18 cellular contexts compared by ENCODE assay signal in the genomic region with DNA sequence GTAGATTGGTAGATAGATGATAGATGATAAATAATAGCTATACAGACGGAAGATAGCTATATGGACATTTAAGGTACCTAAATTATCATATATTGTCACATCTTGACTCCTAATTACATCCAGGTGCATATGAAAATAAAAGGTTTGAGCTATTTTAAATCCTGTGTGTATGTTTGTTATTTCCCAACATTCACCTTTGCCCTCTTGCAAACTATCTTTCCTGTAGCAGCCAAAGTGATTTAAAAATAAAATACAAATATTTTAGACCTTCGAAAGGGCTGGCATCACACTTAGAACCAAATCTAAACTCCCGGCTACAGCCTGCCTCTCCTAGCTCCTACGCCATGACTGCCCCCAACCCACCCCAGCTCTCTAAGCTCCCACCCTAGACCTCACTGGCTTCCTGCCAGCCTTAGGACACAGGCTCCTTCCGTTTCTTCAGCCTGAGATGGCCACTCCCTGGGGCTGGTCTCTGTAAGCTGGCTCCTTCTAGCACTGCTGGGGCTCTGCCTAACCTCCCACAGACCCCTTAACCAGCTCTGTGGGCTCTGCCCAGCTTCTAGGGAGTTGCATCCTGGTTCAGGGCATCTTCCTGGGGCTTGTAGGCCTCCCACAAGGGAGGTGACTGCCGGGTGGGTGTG.
DNase-seq lines count a peak whose midpoint lies in the region; ATAC-seq and TF ChIP-seq lines count a peak whose summit lies in the region.
"Had no signal": no experiment of that assay in that cellular context is flagged by ENCODE, and none has a peak within 500 bp of the region (broad histone marks: within the 10 kb centered on the region; RNA-seq: fewer than 3 reads in every experiment).

No MANE protein-coding gene starts in this region.

- H3K4me3 ChIP-seq in coronary artery, result no peak overlapping the region
- no peak overlapping the region for H3K4me3 ChIP-seq in mucosa of descending colon
- H3K4me3 ChIP-seq in tibial artery, result no peak overlapping the region
- H3K4me3 ChIP-seq: cardiac muscle cell, lung had no signal

- intact Hi-C loops in mucosa of descending colon (cut with DNase I, micrococcal nuclease) (no loop called here), tibial artery (cut with DNase I; ENCODE audit: low total_unique reads) (no loop called here)

- H3K27me3 ChIP-seq in tibial artery, result no peaks in the 10 kb centered on the region
- H3K27me3 ChIP-seq: cardiac muscle cell had no signal

- DNase-seq in LoVo (ENCODE audit: low spot score), result peak; percentile 21
- DNase-seq in coronary artery (ENCODE audit: low spot score), result no peak
- peak in 2 of 3 donors; percentile 44 to 49 for DNase-seq in mucosa of descending colon
- DNase-seq in tibial artery, result no peak
- no peak for DNase-seq in T-helper 2 cell
- no peak for DNase-seq in NCI-H187 treated with DMSO at 0.1 percent for 48 hours (lab: John Stamatoyannopoulos, UW)
- DNase-seq in NCI-H524 (lab: John Stamatoyannopoulos, UW), result no peak
- DNase-seq: activated CD4-positive, alpha-beta T cell treated with anti-CD3 and anti-CD28 coated beads for 36 hours; COR-L47; KG1; naive B cell; NCI-H2029; NCI-H446 treated with DMSO at 0.1 percent for 48 hours; stimulated activated CD4-positive, alpha-beta T cell treated with anti-CD3 and anti-CD28 coated beads, Interleukin-4, amount 100 ng/mL, for 24 hours; substantia nigra had no signal

- H3K36me3 ChIP-seq in mucosa of descending colon (ENCODE audit: low read depth), result no peaks in the 10 kb centered on the region
- no peaks in the 10 kb centered on the region for H3K36me3 ChIP-seq in tibial artery
- H3K36me3 ChIP-seq: cardiac muscle cell had no signal

- no peaks in the 10 kb centered on the region for H3K9me3 ChIP-seq in mucosa of descending colon
- no peaks in the 10 kb centered on the region for H3K9me3 ChIP-seq in tibial artery

- H3K27ac ChIP-seq in coronary artery (peak overlapping the region; percentile 31 to 84), tibial artery (peak overlapping the region; percentile 81 to 84)
- H3K27ac ChIP-seq: cardiac muscle cell, epithelial cell of prostate had no signal

- TF ChIP-seq CTCF in coronary artery (IDR thresholded peaks at IDR 0.05), result no peak
- no peak for TF ChIP-seq CTCF in mucosa of descending colon (IDR thresholded peaks at IDR 0.05)
- TF ChIP-seq CTCF in tibial artery (IDR thresholded peaks at IDR 0.05), result no peak

- peak; percentile 74 for ATAC-seq in mucosa of descending colon
- ATAC-seq: activated CD4-positive, alpha-beta T cell treated with anti-CD3 and anti-CD28 coated beads for 36 hours had no signal

- H3K4me1 ChIP-seq in mucosa of descending colon (ENCODE audit: low read depth), result peaks cover 16% of the 10 kb centered on the region
- H3K4me1 ChIP-seq in tibial artery, result peaks cover 0 to 57% (median 18%) of the 10 kb centered on the region in 4 donors

Comparison
In these comparisons a context has a peak if more than half of its experiments do, and no peak if none do; other contexts are left out.
1. DNase-seq: peak in LoVo (single experiment) and mucosa of descending colon (2 of 3); none in coronary artery (single experiment), tibial artery (0 of 2), T-helper 2 cell (0 of 5), NCI-H187 treated with DMSO at 0.1 percent for 48 hours (single experiment) and NCI-H524 (0 of 2).